ENCODE assay signal across 20 cellular contexts in genomic region chr7:2134740-2135139, GRCh38.
"Had no signal": no experiment of that assay in that cellular context is flagged by ENCODE, and none has a peak within 500 bp of the region (broad histone marks: within the 10 kb centered on the region; RNA-seq: fewer than 3 reads in every experiment).

No MANE protein-coding gene starts in this region.

- DNase-seq: activated CD4-positive, alpha-beta T cell treated with anti-CD3 and anti-CD28 coated beads, Interleukin-2, amount 10 ng/mL, durations not matched to agents 24 days and 14 days; activated CD8-positive, alpha-beta T cell treated with anti-CD3 and anti-CD28 coated beads for 36 hours; activated gamma-delta T cell; activated naive CD4-positive, alpha-beta T cell treated with anti-CD3 and anti-CD28 coated beads, Interleukin-2, amount 50 U/mL, for 16 hours; activated naive CD8-positive, alpha-beta T cell treated with anti-CD3 and anti-CD28 coated beads, Interleukin-2, amount 50 U/mL, for 24 hours; cortex of kidney; erythroblast; foreskin melanocyte; hippocampal formation; mesenchymal stem cell; nephron progenitor cell; nucleus accumbens; sigmoid colon; stimulated activated CD4-positive, alpha-beta T cell treated with anti-CD3 and anti-CD28 coated beads, Interleukin-4, amount 100 ng/mL, for 1 hour; stimulated activated naive CD8-positive, alpha-beta T cell treated with anti-CD3 and anti-CD28 coated beads, Interleukin-15, Interleukin-2, amounts not matched to agents 100 U/mL and 50 U/mL, for 24 hours; SW 1271; T-helper 17 cell had no signal

- H3K4me3 Mint-ChIP-seq: activated CD4-positive, alpha-beta T cell treated with anti-CD3 and anti-CD28 coated beads, Interleukin-2, amount 10 ng/mL, durations not matched to agents 24 days and 14 days; activated CD8-positive, alpha-beta T cell treated with anti-CD3 and anti-CD28 coated beads for 36 hours; activated naive CD8-positive, alpha-beta T cell treated with anti-CD3 and anti-CD28 coated beads, Interleukin-2, amount 50 U/mL, for 24 hours; activated T-helper 1 cell treated with anti-CD3 and anti-CD28 coated beads, Interleukin-12 subunit alpha, Interleukin-12 subunit beta, Interleukin-2, Interleukin-4 antibody, amounts not matched to agents 30 ng/mL and 10 ng/mL and 1 ng/mL, durations not matched to agents 14 hours and 24 hours and 36 hours; nephron progenitor cell; T-helper 17 cell had no signal

- H3K27ac ChIP-seq: cardiac muscle cell, sigmoid colon had no signal

- H3K36me3 ChIP-seq: cardiac muscle cell had no signal

- H3K27me3 Mint-ChIP-seq: activated CD4-positive, alpha-beta T cell treated with anti-CD3 and anti-CD28 coated beads, Interleukin-2, amount 10 ng/mL, durations not matched to agents 24 days and 14 days; activated CD8-positive, alpha-beta T cell treated with anti-CD3 and anti-CD28 coated beads for 36 hours; activated naive CD8-positive, alpha-beta T cell treated with anti-CD3 and anti-CD28 coated beads, Interleukin-2, amount 50 U/mL, for 24 hours; T-helper 17 cell had no signal

- H3K4me3 ChIP-seq: cardiac muscle cell, sigmoid colon had no signal

- H3K27me3 ChIP-seq: cardiac muscle cell, sigmoid colon had no signal

- H3K4me1 ChIP-seq: sigmoid colon had no signal

- H3K27ac Mint-ChIP-seq: activated CD4-positive, alpha-beta T cell treated with anti-CD3 and anti-CD28 coated beads, Interleukin-2, amount 10 ng/mL, durations not matched to agents 24 days and 14 days; activated CD8-positive, alpha-beta T cell treated with anti-CD3 and anti-CD28 coated beads for 36 hours; activated naive CD8-positive, alpha-beta T cell treated with anti-CD3 and anti-CD28 coated beads, Interleukin-2, amount 50 U/mL, for 24 hours; activated T-helper 1 cell treated with anti-CD3 and anti-CD28 coated beads, Interleukin-12 subunit alpha, Interleukin-12 subunit beta, Interleukin-2, Interleukin-4 antibody, amounts not matched to agents 30 ng/mL and 10 ng/mL and 1 ng/mL, durations not matched to agents 14 hours and 24 hours and 36 hours; nephron progenitor cell; T-helper 17 cell had no signal

- H3K4me1 Mint-ChIP-seq: activated CD4-positive, alpha-beta T cell treated with anti-CD3 and anti-CD28 coated beads, Interleukin-2, amount 10 ng/mL, durations not matched to agents 24 days and 14 days had no signal

- FAIRE-seq: endometrium had no signal

- H3K9me3 Mint-ChIP-seq: activated CD4-positive, alpha-beta T cell treated with anti-CD3 and anti-CD28 coated beads, Interleukin-2, amount 10 ng/mL, durations not matched to agents 24 days and 14 days; activated CD8-positive, alpha-beta T cell treated with anti-CD3 and anti-CD28 coated beads for 36 hours; activated naive CD8-positive, alpha-beta T cell treated with anti-CD3 and anti-CD28 coated beads, Interleukin-2, amount 50 U/mL, for 24 hours; activated T-helper 1 cell treated with anti-CD3 and anti-CD28 coated beads, Interleukin-12 subunit alpha, Interleukin-12 subunit beta, Interleukin-2, Interleukin-4 antibody, amounts not matched to agents 30 ng/mL and 10 ng/mL and 1 ng/mL, durations not matched to agents 14 hours and 24 hours and 36 hours; nephron progenitor cell had no signal

- H3K9me3 ChIP-seq: sigmoid colon had no signal
